Comparison of ENCODE assay signal across 9 cellular contexts in genomic region chr10:95474228-95475002, GRCh38.
DNase-seq lines count a peak whose midpoint lies in the region; ATAC-seq and TF ChIP-seq lines count a peak whose summit lies in the region.
"Had no signal": no experiment of that assay in that cellular context is flagged by ENCODE, and none has a peak within 500 bp of the region (broad histone marks: within the 10 kb centered on the region; RNA-seq: fewer than 3 reads in every experiment).

No MANE protein-coding gene starts in this region.

- H3K36me3 ChIP-seq in esophagus (ENCODE audit: control insufficient read depth in 2 of 2, insufficient read depth in 2 of 2, low read length in 1 of 2) (no peaks in the 10 kb centered on the region), muscle layer of colon (ENCODE audit: insufficient read depth, low read length) (peaks cover 11% of the 10 kb centered on the region)

- H3K9me3 ChIP-seq in esophagus (ENCODE audit: control insufficient read depth in 2 of 2, insufficient read depth in 1 of 2, low read depth in 1 of 2, low read length in 1 of 2) (no peaks in the 10 kb centered on the region), muscle layer of colon (ENCODE audit: low read length) (no peaks in the 10 kb centered on the region)

- 19 to 22% methylated on average over 7 of the region's 7 CpGs for WGBS in esophagus, 2 donors

- TF ChIP-seq CTCF in 22Rv1 (IDR thresholded peaks at IDR 0.05), result no peak

- H3K9ac ChIP-seq in muscle layer of colon (ENCODE audit: low read length), result peak overlapping the region; percentile 28

- no peaks in the 10 kb centered on the region for H3K27me3 ChIP-seq in esophagus (ENCODE audit: control insufficient read depth in 1 of 2, insufficient read depth in 2 of 2, low read length in 2 of 2)
- no peaks in the 10 kb centered on the region for H3K27me3 ChIP-seq in muscle layer of colon (ENCODE audit: control insufficient read depth in 1 of 2, insufficient read depth in 2 of 2, low read length in 2 of 2)

- H3K4me3 ChIP-seq in esophagus (ENCODE audit: low read depth in 1 of 2, low read length in 2 of 2) (no peak overlapping the region), muscle layer of colon (ENCODE audit: low read depth in 1 of 2, low read length in 2 of 2) (no peak overlapping the region)

- DNase-seq in NCI-H510A (lab: John Stamatoyannopoulos, UW) (peak; percentile 52), ecto neural progenitor cell (ENCODE audit: low spot score) (no peak), occipital lobe (lab: John Stamatoyannopoulos, UW) (no peak)
- DNase-seq in stimulated activated CD8-positive, alpha-beta memory T cell treated with anti-CD3 and anti-CD28 coated beads, Interleukin-4, amount 100 ng/mL, for 48 hours, result no peak
- DNase-seq: activated CD8-positive, alpha-beta T cell treated with anti-CD3 and anti-CD28 coated beads for 36 hours had no signal

- H3K4me1 ChIP-seq in esophagus (ENCODE audit: control insufficient read depth in 2 of 2, insufficient read depth in 2 of 2, low read length in 1 of 2) (peaks cover 0 to 4% of the 10 kb centered on the region in 2 donors), muscle layer of colon (ENCODE audit: insufficient read depth, low read length) (peaks cover 74% of the 10 kb centered on the region)

- no peak for ATAC-seq in HG02623 (IDR thresholded peaks at IDR 0.05; ENCODE audit: unreplicated experiment)
- ATAC-seq: activated CD8-positive, alpha-beta T cell treated with anti-CD3 and anti-CD28 coated beads for 36 hours had no signal

- H3K27ac ChIP-seq in 22Rv1, result peak overlapping the region; percentile 85
- H3K27ac ChIP-seq in esophagus (ENCODE audit: low read depth in 2 of 2, low read length in 1 of 2), result peak overlapping the region; percentile 80
- peak overlapping the region; percentile 81 for H3K27ac ChIP-seq in muscle layer of colon (ENCODE audit: low read depth, low read length)
